Comparison of ENCODE assay signal across 19 cellular contexts in the genomic region with DNA sequence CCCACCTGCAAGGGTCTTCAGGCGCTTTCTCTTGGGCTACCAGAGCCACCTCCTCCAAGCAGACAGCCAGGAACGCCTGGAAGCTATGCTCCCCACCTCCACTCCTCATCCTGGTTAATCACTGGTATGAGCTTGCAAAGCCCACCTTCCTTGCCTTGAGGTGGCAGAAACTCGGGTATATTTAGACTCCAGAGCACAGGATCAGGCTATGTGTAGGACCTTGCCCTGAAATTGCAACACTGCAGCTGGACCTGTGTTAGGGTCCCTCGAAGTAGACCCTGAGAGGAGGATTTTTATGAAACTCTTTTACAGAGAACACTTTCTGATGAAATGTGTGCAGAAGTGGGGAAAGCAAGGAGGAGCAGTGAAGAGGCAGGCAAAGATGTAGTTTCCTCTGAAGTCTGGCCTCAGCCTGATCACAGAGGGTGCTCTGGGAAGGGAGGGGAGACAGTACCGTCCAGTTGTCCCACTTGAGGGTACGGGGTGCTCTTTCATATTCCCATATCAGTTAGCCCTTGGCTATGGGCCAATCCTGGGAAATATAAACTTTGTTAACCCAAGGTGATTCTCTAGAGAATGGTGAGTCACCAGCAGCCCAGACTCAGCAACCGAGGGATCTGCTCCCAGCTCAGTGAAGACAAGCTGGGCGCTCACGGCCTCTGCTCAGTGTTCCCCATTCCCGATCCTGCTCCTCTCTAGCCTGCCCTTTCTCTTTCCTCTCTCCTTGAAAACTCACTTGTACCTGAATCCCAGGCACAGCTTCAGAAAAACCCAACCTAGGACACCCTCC.
DNase-seq lines count a peak whose midpoint lies in the region; TF ChIP-seq lines count a peak whose summit lies in the region.
"Had no signal": no experiment of that assay in that cellular context is flagged by ENCODE, and none has a peak within 500 bp of the region (broad histone marks: within the 10 kb centered on the region; RNA-seq: fewer than 3 reads in every experiment).

No MANE protein-coding gene starts in this region.

- H3K27ac ChIP-seq in testis (no peak overlapping the region), transverse colon (no peak overlapping the region)
- H3K27ac ChIP-seq: BLaER1 had no signal

- no peak for TF ChIP-seq EP300 in transverse colon (IDR thresholded peaks at IDR 0.05; ENCODE audit: low read depth)

- H3K4me1 ChIP-seq in testis: no peaks in the 10 kb centered on the region
- no peaks in the 10 kb centered on the region for H3K4me1 ChIP-seq in transverse colon

- no peak overlapping the region for H3K4me3 ChIP-seq in fibroblast of the aortic adventitia (ENCODE audit: low read depth, low read length)
- H3K4me3 ChIP-seq in testis: no peak overlapping the region
- no peak overlapping the region for H3K4me3 ChIP-seq in transverse colon
- H3K4me3 ChIP-seq: BLaER1 had no signal

- H3K36me3 Mint-ChIP-seq in neural crest cell (ENCODE audit: low read depth): no peaks in the 10 kb centered on the region
- H3K36me3 Mint-ChIP-seq: CD4-positive, alpha-beta memory T cell had no signal

- peaks cover 6% of the 10 kb centered on the region for H3K9me3 Mint-ChIP-seq in neural crest cell
- H3K9me3 Mint-ChIP-seq: HFFc6 had no signal

- H3K27me3 Mint-ChIP-seq in neural crest cell (ENCODE audit: low read depth): peaks cover 2% of the 10 kb centered on the region
- H3K27me3 Mint-ChIP-seq: CD4-positive, alpha-beta memory T cell had no signal

- DNase-seq in Caki2 (ENCODE audit: low read depth) (peak; percentile 11), NCI-H226 (peak; percentile 10), fibroblast of the aortic adventitia (ENCODE audit: low read depth) (peak; percentile 8), neural crest cell (ENCODE audit: low read depth, low spot score) (no peak), testis (no peak), LoVo (ENCODE audit: low spot score) (no peak), transverse colon (no peak), amniotic stem cell (lab: John Stamatoyannopoulos, UW) (no peak)
- DNase-seq: CD4-positive, alpha-beta memory T cell; DMS79; HFFc6; NCI-H1105; NCI-H2081 treated with DMSO at 0.1 percent for 48 hours; NCI-H510A; NCI-H82; OCI-M1; SHP77 treated with DMSO at 0.1 percent for 48 hours; SK-N-SH had no signal

- no peaks in the 10 kb centered on the region for H3K4me1 Mint-ChIP-seq in neural crest cell
- H3K4me1 Mint-ChIP-seq: CD4-positive, alpha-beta memory T cell had no signal

- intact Hi-C loops in testis (cut with DNase I; ENCODE audit: low total_unique reads): no loop called here
- intact Hi-C loops in transverse colon (cut with DNase I; ENCODE audit: low total_unique reads): no loop called here

- no peak for TF ChIP-seq POLR2A in testis (IDR thresholded peaks at IDR 0.05)
- no peak for TF ChIP-seq POLR2A in transverse colon (IDR thresholded peaks at IDR 0.05)

- H3K27ac Mint-ChIP-seq in neural crest cell (ENCODE audit: unreplicated experiment): peak overlapping the region; percentile 10
- H3K27ac Mint-ChIP-seq: CD4-positive, alpha-beta memory T cell; HFFc6 had no signal

- no peak for TF ChIP-seq CTCF in fibroblast of the aortic adventitia (IDR thresholded peaks at IDR 0.05; ENCODE audit: insufficient read depth, low read length)
- TF ChIP-seq CTCF in neural crest cell (conservative IDR thresholded peaks at IDR 0.05): no peak
- no peak for TF ChIP-seq CTCF in testis (IDR thresholded peaks at IDR 0.05)
- TF ChIP-seq CTCF in transverse colon (IDR thresholded peaks at IDR 0.05): no peak

- in situ Hi-C loops in Caki2 (cut with HindIII; ENCODE audit: low pct_unique_long_range_greater_than_20kb, low sequenced_read_pairs): no loop called here
- in situ Hi-C loops in transverse colon (cut with MboI; ENCODE audit: low pct_ligation_motif_present in 1 of 4, low pct_unique_long_range_greater_than_20kb in 1 of 4, low sequenced_read_pairs in 3 of 4): no loop called here

- 68 to 73% methylated on average over 10 of the region's 10 CpGs for WGBS in testis, 2 donors
- WGBS in transverse colon (ENCODE audit: low coverage in 1 of 2), 2 donors: 57 to 71% methylated on average over 5 to 10 of the region's 10 CpGs

- no peaks in the 10 kb centered on the region for H3K27me3 ChIP-seq in testis
- H3K27me3 ChIP-seq in transverse colon: no peaks in the 10 kb centered on the region

- H3K36me3 ChIP-seq in testis (ENCODE audit: low read depth, missing control alignments) (no peaks in the 10 kb centered on the region), transverse colon (no peaks in the 10 kb centered on the region)
- H3K36me3 ChIP-seq: BLaER1 had no signal

- H3K9me3 ChIP-seq in testis: no peaks in the 10 kb centered on the region
- no peaks in the 10 kb centered on the region for H3K9me3 ChIP-seq in transverse colon
- H3K9me3 ChIP-seq: BLaER1, SK-N-SH had no signal

- no peak overlapping the region for H3K4me3 Mint-ChIP-seq in neural crest cell
- H3K4me3 Mint-ChIP-seq: CD4-positive, alpha-beta memory T cell; HFFc6 had no signal

Comparison
In these comparisons a context has a peak if more than half of its experiments do, and no peak if none do; other contexts are left out.
1. DNase-seq: peak in Caki2 (single experiment), NCI-H226 (single experiment) and fibroblast of the aortic adventitia (single experiment); none in neural crest cell (single experiment), testis (single experiment), LoVo (single experiment), transverse colon (single experiment) and amniotic stem cell (single experiment).